8 cellular contexts compared by ENCODE assay signal in the genomic region with DNA sequence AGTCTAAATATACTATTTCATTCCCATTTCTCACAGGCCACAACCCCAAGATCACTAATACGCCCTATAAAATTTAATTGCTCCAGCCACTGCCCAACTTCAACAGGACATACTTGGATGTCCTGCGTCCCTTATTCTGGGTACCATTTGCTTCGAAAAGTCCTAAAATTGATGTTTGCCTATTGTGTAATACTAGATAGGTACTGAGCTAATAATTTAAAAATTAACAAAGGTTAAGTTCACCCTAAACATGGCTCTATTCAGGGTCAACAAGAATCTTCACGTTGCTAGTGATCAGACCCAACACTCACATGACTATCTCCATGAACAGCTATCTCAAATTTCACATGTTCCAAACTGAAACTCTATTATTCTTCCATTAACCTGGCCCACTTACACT.
"Had no signal": no experiment of that assay in that cellular context is flagged by ENCODE, and none has a peak within 500 bp of the region (broad histone marks: within the 10 kb centered on the region; RNA-seq: fewer than 3 reads in every experiment).

No MANE protein-coding gene starts in this region.

- FAIRE-seq: G401.6, GM12878, GM12891, GM12892, GM18507, GM19239 had no signal

- ATAC-seq: GM12878 had no signal

- H3K4me3 ChIP-seq: GM12878 had no signal

- DNase-seq: GDM1, GF-D8 had no signal
